ENCODE assay signal across 8 cellular contexts in the genomic region with DNA sequence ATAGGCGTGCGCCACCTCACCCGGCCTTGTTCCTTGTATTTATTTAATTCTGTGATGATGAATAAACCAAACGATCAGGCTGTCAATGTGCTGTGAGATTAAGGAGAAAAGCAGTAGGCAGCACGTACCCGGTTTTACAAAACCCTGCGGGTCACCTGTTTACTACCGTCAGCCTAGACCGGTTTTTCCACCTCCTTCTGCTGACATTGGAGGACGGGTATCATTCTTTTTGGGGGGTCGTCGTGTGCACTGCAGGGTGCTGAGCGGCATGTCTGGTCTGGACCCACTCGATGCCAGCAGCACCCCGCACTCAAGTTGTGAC. TPM values are rescaled to one million over a fixed set of nuclear protein-coding genes. Genes with fewer than 3 reads are reported as not detected.
DNase-seq lines count a peak whose midpoint lies in the region; ATAC-seq and TF ChIP-seq lines count a peak whose summit lies in the region.

No MANE protein-coding gene starts in this region.

- peaks cover 3% of the 10 kb centered on the region for H3K36me3 Mint-ChIP-seq in type B pancreatic cell

- TF ChIP-seq POLR2A in right lobe of liver (IDR thresholded peaks at IDR 0.05) = no peak

- WGBS in right lobe of liver (ENCODE audit: insufficient coverage, low coverage, low lambda C conversion rate, missing lambda C conversion rate) = 22% methylated on average over 15 of the region's 15 CpGs

- H3K36me3 ChIP-seq in left ventricle myocardium inferior (no peaks in the 10 kb centered on the region), right lobe of liver (no peaks in the 10 kb centered on the region)

- H3K4me3 Mint-ChIP-seq in type B pancreatic cell = peak overlapping the region; percentile 86

- intact Hi-C loops in left ventricle myocardium inferior (cut with micrococcal nuclease) = no loop called here
- intact Hi-C loops in Right ventricle myocardium inferior (cut with DNase I) = loop anchor here (5.0 kb wide), 1 partner anchor 129 kb away; a partner anchor contains a TSS
- intact Hi-C loops in right lobe of liver (cut with DNase I) = no loop called here

- H3K4me1 ChIP-seq in left ventricle myocardium inferior (peaks cover 58% of the 10 kb centered on the region), right lobe of liver (peaks cover 0 to 27% (median 14%) of the 10 kb centered on the region in 4 donors)

- H3K4me3 ChIP-seq in left ventricle myocardium inferior (peak overlapping the region; percentile 86), right lobe of liver (peak overlapping the region; percentile 60 to 92 (median 74))

- H3K27me3 ChIP-seq in left ventricle myocardium inferior (ENCODE audit: low read depth) = peaks cover 8% of the 10 kb centered on the region
- H3K27me3 ChIP-seq in right lobe of liver = no peaks in the 10 kb centered on the region

- DNase-seq in left ventricle myocardium inferior (no peak), Right ventricle myocardium inferior (ENCODE audit: missing footprints) (no peak), right lobe of liver (no peak), type B pancreatic cell (ENCODE audit: extremely low spot score, unreplicated experiment) (no peak), GM03348 (ENCODE audit: low spot score) (no peak), GDM1 (lab: John Stamatoyannopoulos, UW) (no peak)

- no peaks in the 10 kb centered on the region for H3K27me3 Mint-ChIP-seq in type B pancreatic cell

- peaks cover 36% of the 10 kb centered on the region for H3K4me1 Mint-ChIP-seq in type B pancreatic cell (ENCODE audit: unreplicated experiment)

- ATAC-seq in Right ventricle myocardium inferior (no peak), right lobe of liver (no peak), GM19463 (IDR thresholded peaks at IDR 0.05; ENCODE audit: unreplicated experiment) (no peak)

- no peaks in the 10 kb centered on the region for H3K9me3 ChIP-seq in left ventricle myocardium inferior (replicated peaks)
- no peaks in the 10 kb centered on the region for H3K9me3 ChIP-seq in right lobe of liver

- TF ChIP-seq CTCF in left ventricle myocardium inferior (IDR thresholded peaks at IDR 0.05; ENCODE audit: borderline replicate concordance) (no peak), right lobe of liver (IDR thresholded peaks at IDR 0.05) (no peak), type B pancreatic cell (conservative IDR thresholded peaks at IDR 0.05) (no peak)

- H3K27ac ChIP-seq in left ventricle myocardium inferior (replicated peaks) (peak overlapping the region; percentile 91), angular gyrus (ENCODE audit: low read depth, low read length) (peak overlapping the region; percentile 89), right lobe of liver (peak overlapping the region in 1 of 3 donors; percentile 52)

- no peaks in the 10 kb centered on the region for H3K9me3 Mint-ChIP-seq in type B pancreatic cell

- peak overlapping the region; percentile 96 for H3K27ac Mint-ChIP-seq in type B pancreatic cell

RNA-seq across cellular contexts. Expression of a gene that starts 0.9 kb away (rescaled TPM):
- 81.8 TPM for total RNA-seq in left ventricle myocardium inferior
- 88.4 TPM for total RNA-seq in Right ventricle myocardium inferior
- 10 to 100 TPM; 22.3 to 50.9 (median 42.2) TPM for total RNA-seq in right lobe of liver
- 124 and 141 TPM in 2 replicates for total RNA-seq in type B pancreatic cell (ENCODE audit: low replicate concordance)

RNA-seq across cellular contexts. Expression of a gene that starts 5.1 kb away (rescaled TPM):
- total RNA-seq in left ventricle myocardium inferior (77.0 TPM), Right ventricle myocardium inferior (85.8 TPM), right lobe of liver (100 to 1,000 TPM; 151 to 380 (median 221) TPM), type B pancreatic cell (ENCODE audit: low replicate concordance) (33.7 and 37.9 TPM in 2 replicates)

RNA-seq across cellular contexts. Expression of a gene that starts 22.8 kb away (rescaled TPM):
- total RNA-seq in left ventricle myocardium inferior = 380 TPM
- 443 TPM for total RNA-seq in Right ventricle myocardium inferior
- total RNA-seq in right lobe of liver = 100 to 1,000 TPM in 2 of 6 experiments, 10 to 100 TPM in 4; 70.1 to 210 (median 85.0) TPM
- total RNA-seq in type B pancreatic cell (ENCODE audit: low replicate concordance) = 83.3 and 98.3 TPM in 2 replicates

RNA-seq across cellular contexts. Expression of a gene that starts 31.7 kb away (rescaled TPM):
- total RNA-seq in left ventricle myocardium inferior (588 TPM), Right ventricle myocardium inferior (695 TPM), right lobe of liver (1,000 to 10,000 TPM in 2 of 6 experiments, 100 to 1,000 TPM in 4; 334 to 1,615 (median 355) TPM), type B pancreatic cell (ENCODE audit: low replicate concordance) (1,251 and 1,344 TPM in 2 replicates)

RNA-seq across cellular contexts. Expression of a gene that starts 43.5 kb away (rescaled TPM):
- total RNA-seq in left ventricle myocardium inferior (0.22 TPM), Right ventricle myocardium inferior (0.14 TPM), right lobe of liver (under 1 TPM in 3 of 6 experiments, not detected in 3; 0.06 to 0.13 (median 0.06) TPM), type B pancreatic cell (ENCODE audit: low replicate concordance) (1.2 and 9.2 TPM in 2 replicates)
